8 cellular contexts compared by ENCODE assay signal in the genomic region with DNA sequence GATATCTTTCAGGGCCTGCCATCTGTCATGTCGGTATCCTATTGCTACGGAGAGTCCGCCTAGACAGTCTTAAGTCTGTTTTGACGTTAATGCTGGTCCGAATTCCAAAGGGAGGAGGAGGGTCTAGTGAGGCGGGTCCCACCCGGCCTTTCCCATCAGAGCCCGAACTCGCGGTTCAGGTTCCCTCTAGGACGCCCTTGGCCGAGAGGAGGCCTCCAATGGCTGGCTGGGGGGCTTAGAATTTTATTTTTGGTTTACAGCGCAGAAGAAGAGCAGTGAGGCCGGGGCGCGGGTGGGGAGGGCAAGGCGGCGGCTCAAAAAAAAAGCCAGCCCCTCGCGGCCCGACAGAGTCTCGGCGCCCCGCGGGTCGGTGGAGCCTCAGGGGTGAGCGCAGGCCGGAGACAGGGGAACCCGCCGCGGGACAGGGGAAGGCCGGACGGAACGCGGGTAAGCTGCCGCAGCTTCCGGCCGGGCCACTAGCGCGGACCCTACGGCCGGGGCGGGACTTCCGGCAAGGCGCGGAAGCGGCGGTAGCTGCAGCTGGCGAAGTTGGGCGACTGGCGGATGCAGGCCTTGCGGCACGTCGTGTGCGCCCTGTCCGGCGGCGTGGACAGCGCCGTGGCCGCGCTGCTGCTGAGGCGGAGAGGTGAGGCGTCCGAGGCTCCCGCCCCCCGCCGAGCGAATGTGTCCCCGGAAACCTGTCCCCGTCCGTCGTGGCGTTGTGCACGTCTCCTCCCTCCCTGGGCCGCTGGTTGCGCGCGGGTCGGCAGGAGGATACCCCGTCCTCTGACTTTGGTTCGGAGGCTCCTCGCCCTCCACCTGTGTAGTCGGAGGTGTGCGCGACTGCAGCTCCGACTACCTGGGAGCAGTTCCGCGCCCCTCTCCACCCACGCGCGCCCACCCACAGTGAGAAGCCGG. TPM values are rescaled to one million over a fixed set of nuclear protein-coding genes. Genes with fewer than 3 reads are reported as not detected.
DNase-seq lines count a peak whose midpoint lies in the region; ATAC-seq and TF ChIP-seq lines count a peak whose summit lies in the region.

A gene with protein sequence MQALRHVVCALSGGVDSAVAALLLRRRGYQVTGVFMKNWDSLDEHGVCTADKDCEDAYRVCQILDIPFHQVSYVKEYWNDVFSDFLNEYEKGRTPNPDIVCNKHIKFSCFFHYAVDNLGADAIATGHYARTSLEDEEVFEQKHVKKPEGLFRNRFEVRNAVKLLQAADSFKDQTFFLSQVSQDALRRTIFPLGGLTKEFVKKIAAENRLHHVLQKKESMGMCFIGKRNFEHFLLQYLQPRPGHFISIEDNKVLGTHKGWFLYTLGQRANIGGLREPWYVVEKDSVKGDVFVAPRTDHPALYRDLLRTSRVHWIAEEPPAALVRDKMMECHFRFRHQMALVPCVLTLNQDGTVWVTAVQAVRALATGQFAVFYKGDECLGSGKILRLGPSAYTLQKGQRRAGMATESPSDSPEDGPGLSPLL (plus strand): TSS at position 514 of the 918 bp plus-strand sequence. CDS start 51 bp downstream, at position 565.

- H3K4me1 ChIP-seq in liver (ENCODE audit: control insufficient read depth in 4 of 4, insufficient read depth in 4 of 4, low read length in 3 of 4) = peaks cover 0 to 20% (median 10%) of the 10 kb centered on the region in 4 donors

- WGBS in liver = 2% methylated on average over 93 of the region's 93 CpGs

- H3K27me3 ChIP-seq in liver (ENCODE audit: control insufficient read depth in 4 of 4, insufficient read depth in 4 of 4, low read length in 3 of 4) = no peaks in the 10 kb centered on the region

- H3K36me3 ChIP-seq in liver (ENCODE audit: control insufficient read depth in 4 of 4, insufficient read depth in 3 of 4, low read depth in 1 of 4, low read length in 3 of 4) = peaks cover 0 to 17% (median 15%) of the 10 kb centered on the region in 4 donors

- peak; percentile 76 for ATAC-seq in GM18861 (IDR thresholded peaks at IDR 0.05; ENCODE audit: unreplicated experiment)
- ATAC-seq in HG03135 (IDR thresholded peaks at IDR 0.05; ENCODE audit: unreplicated experiment) = peak; percentile 74

- peak within 1 kb of the TSS; percentile 68 to 93 (median 89) for H3K4me3 ChIP-seq in liver (ENCODE audit: low read depth in 1 of 3, low read length in 3 of 3)

- H3K9ac ChIP-seq in liver (ENCODE audit: low read depth in 1 of 2, low read length in 2 of 2) = peak within 1 kb of the TSS; percentile 10 to 87

- in situ Hi-C loops in ACHN (cut with HindIII; ENCODE audit: low pct_ligation_motif_present, low pct_unique_long_range_greater_than_20kb, low sequenced_read_pairs) = no loop called here

- TF ChIP-seq RAD21 in liver (IDR thresholded peaks at IDR 0.05) = no peak

- no peak for TF ChIP-seq CTCF in liver (IDR thresholded peaks at IDR 0.05; ENCODE audit: low read depth, low read length, missing input control)

- DNase-seq in ACHN (peak; percentile 85), NCI-H526 (lab: John Stamatoyannopoulos, UW) (peak; percentile 32 to 88), dermis microvascular lymphatic vessel endothelial cell (ENCODE audit: low read depth in 2 of 2) (peak; percentile 74 to 91)
- DNase-seq in activated CD4-positive, alpha-beta T cell treated with anti-CD3 and anti-CD28 coated beads, Interleukin-2, amount 50 U/mL, for 24 hours (ENCODE audit: low read depth in 1 of 2, low spot score in 1 of 2) = peak; percentile 53 to 64
- DNase-seq in stimulated activated CD4-positive, alpha-beta T cell treated with anti-CD3 and anti-CD28 coated beads, Interleukin-4, amount 100 ng/mL, for 1 hour = peak; percentile 81

- H3K27ac ChIP-seq in liver (ENCODE audit: low read depth in 1 of 2, low read length in 2 of 2) = peak within 1 kb of the TSS; percentile 74 to 87

- no peaks in the 10 kb centered on the region for H3K9me3 ChIP-seq in liver (ENCODE audit: control insufficient read depth in 4 of 4, low read length in 3 of 4)

TF ChIP-seq in liver, 16 proteins besides CTCF, POLR2A, EP300 and RAD21:
- peak; percentile 19 for TF ChIP-seq TAF1 (conservative IDR thresholded peaks at IDR 0.05)
- peak; percentile 49 for TF ChIP-seq YY1 (IDR thresholded peaks at IDR 0.05)
- peak; percentile 74 to 94 for TF ChIP-seq GABPA (IDR thresholded peaks at IDR 0.05 in 1 of 2, conservative IDR thresholded peaks at IDR 0.05 in 1 of 2)
- TF ChIP-seq HNF4A (conservative IDR thresholded peaks at IDR 0.05) = no peak
- TF ChIP-seq, protein P1, sequence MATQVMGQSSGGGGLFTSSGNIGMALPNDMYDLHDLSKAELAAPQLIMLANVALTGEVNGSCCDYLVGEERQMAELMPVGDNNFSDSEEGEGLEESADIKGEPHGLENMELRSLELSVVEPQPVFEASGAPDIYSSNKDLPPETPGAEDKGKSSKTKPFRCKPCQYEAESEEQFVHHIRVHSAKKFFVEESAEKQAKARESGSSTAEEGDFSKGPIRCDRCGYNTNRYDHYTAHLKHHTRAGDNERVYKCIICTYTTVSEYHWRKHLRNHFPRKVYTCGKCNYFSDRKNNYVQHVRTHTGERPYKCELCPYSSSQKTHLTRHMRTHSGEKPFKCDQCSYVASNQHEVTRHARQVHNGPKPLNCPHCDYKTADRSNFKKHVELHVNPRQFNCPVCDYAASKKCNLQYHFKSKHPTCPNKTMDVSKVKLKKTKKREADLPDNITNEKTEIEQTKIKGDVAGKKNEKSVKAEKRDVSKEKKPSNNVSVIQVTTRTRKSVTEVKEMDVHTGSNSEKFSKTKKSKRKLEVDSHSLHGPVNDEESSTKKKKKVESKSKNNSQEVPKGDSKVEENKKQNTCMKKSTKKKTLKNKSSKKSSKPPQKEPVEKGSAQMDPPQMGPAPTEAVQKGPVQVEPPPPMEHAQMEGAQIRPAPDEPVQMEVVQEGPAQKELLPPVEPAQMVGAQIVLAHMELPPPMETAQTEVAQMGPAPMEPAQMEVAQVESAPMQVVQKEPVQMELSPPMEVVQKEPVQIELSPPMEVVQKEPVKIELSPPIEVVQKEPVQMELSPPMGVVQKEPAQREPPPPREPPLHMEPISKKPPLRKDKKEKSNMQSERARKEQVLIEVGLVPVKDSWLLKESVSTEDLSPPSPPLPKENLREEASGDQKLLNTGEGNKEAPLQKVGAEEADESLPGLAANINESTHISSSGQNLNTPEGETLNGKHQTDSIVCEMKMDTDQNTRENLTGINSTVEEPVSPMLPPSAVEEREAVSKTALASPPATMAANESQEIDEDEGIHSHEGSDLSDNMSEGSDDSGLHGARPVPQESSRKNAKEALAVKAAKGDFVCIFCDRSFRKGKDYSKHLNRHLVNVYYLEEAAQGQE (IDR thresholded peaks at IDR 0.05) = peak; percentile 35
- TF ChIP-seq EGR1 (IDR thresholded peaks at IDR 0.05; ENCODE audit: low read depth in 2 of 2) = no peak
- no peak for TF ChIP-seq NR2F2 (IDR thresholded peaks at IDR 0.05)
- TF ChIP-seq ATF3 (IDR thresholded peaks at IDR 0.05) = no peak
TF ChIP-seq in liver: peak in this region for 4.

RNA-seq across cellular contexts. Expression of the gene that starts here (rescaled TPM):
- total RNA-seq in dermis microvascular lymphatic vessel endothelial cell (16.3 and 19.5 TPM in 2 replicates), liver (10 to 100 TPM; 14.3 to 34.4 TPM)
- polyA plus RNA-seq in liver = 10 to 100 TPM; 18.1 to 19.2 TPM

Comparison
In these comparisons a context has a peak if more than half of its experiments do, and no peak if none do; other contexts are left out.
1. Peak in every context shown above with its lines: DNase-seq, ATAC-seq, H3K4me3 ChIP-seq and H3K27ac ChIP-seq.